In the genomic region with DNA sequence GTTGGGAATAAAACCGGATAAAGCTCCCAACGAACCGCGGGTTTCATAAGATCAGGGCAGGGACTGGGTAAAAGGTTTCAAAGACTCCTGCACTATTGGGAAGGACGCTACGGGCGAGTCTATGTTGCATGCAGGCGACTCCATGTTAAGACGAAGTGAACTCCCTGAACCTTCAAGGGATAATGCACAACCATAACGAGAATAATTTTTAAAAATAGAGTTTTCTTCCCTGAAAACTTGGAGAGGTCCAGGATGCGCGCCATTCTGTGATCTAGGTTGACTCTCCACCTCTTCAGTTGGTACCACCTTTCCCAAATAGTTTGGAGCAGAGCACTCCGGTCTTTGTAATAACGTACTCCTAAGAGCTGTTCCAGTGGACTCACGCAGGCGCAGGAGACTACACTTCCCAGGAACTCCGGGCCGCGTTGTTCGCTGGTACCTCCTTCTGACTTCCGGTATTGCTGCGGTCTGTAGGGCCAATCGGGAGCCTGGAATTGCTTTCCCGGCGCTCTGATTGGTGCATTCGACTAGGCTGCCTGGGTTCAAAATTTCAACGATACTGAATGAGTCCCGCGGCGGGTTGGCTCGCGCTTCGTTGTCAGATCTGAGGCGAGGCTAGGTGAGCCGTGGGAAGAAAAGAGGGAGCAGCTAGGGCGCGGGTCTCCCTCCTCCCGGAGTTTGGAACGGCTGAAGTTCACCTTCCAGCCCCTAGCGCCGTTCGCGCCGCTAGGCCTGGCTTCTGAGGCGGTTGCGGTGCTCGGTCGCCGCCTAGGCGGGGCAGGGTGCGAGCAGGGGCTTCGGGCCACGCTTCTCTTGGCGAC, we compare ENCODE assay signal across 8 cellular contexts. TPM values are rescaled to one million over a fixed set of nuclear protein-coding genes. Genes with fewer than 3 reads are reported as not detected.
DNase-seq lines count a peak whose midpoint lies in the region; ATAC-seq and TF ChIP-seq lines count a peak whose summit lies in the region.

A gene with protein sequence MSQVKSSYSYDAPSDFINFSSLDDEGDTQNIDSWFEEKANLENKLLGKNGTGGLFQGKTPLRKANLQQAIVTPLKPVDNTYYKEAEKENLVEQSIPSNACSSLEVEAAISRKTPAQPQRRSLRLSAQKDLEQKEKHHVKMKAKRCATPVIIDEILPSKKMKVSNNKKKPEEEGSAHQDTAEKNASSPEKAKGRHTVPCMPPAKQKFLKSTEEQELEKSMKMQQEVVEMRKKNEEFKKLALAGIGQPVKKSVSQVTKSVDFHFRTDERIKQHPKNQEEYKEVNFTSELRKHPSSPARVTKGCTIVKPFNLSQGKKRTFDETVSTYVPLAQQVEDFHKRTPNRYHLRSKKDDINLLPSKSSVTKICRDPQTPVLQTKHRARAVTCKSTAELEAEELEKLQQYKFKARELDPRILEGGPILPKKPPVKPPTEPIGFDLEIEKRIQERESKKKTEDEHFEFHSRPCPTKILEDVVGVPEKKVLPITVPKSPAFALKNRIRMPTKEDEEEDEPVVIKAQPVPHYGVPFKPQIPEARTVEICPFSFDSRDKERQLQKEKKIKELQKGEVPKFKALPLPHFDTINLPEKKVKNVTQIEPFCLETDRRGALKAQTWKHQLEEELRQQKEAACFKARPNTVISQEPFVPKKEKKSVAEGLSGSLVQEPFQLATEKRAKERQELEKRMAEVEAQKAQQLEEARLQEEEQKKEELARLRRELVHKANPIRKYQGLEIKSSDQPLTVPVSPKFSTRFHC (plus strand): TSS at position 562 of the 821 bp plus-strand sequence. CDS start 18,187 bp downstream, outside the sequence.

- peak within 1 kb of the TSS; percentile 95 for H3K27ac ChIP-seq in C4-2B
- peak within 1 kb of the TSS; percentile 67 to 78 for H3K27ac ChIP-seq in coronary artery

- peak within 1 kb of the TSS; percentile 81 for H3K4me3 ChIP-seq in coronary artery

- ATAC-seq in GM19324 (IDR thresholded peaks at IDR 0.05; ENCODE audit: low FRiP score, unreplicated experiment) (peak; percentile 91), HG03460 (IDR thresholded peaks at IDR 0.05; ENCODE audit: unreplicated experiment) (peak; percentile 99), left colon (peak; percentile 96)

- DNase-seq in NCI-H524 treated with DMSO at 0.1 percent for 48 hours (lab: John Stamatoyannopoulos, UW), result peak; percentile 95
- peak; percentile 86 to 87 for DNase-seq in activated CD4-positive, alpha-beta T cell treated with anti-CD3 and anti-CD28 coated beads for 4 hours
- DNase-seq in coronary artery (ENCODE audit: low spot score), result peak; percentile 97
- peak; percentile 93 to 97 for DNase-seq in left colon
- DNase-seq in stimulated activated CD4-positive, alpha-beta T cell treated with anti-CD3 and anti-CD28 coated beads, Interleukin-1b, Interleukin-23, amount 100 ng/mL, for 48 hours, result peak; percentile 92

- intact Hi-C loops in left colon (cut with DNase I, micrococcal nuclease), result no loop called here

- TF ChIP-seq CTCF in C4-2B (conservative IDR thresholded peaks at IDR 0.05) (no peak; the same call in 1 of the 2 replicates), coronary artery (IDR thresholded peaks at IDR 0.05) (no peak)

RNA-seq across cellular contexts. Expression of the gene that starts here (rescaled TPM):
- total RNA-seq in left colon, result 10 to 100 TPM in 1 of 2 donors, 1 to 10 TPM in 1; 7.4 to 15.8 TPM

Comparison
In these comparisons a context has a peak if more than half of its experiments do, and no peak if none do; other contexts are left out.
1. Peak in every context shown above with its lines: DNase-seq, ATAC-seq, H3K4me3 ChIP-seq and H3K27ac ChIP-seq.